Comparison of ENCODE assay signal across 22 cellular contexts in genomic region chr19:34959021-34959420, GRCh38. TPM values are rescaled to one million over a fixed set of nuclear protein-coding genes. Genes with fewer than 3 reads are reported as not detected.
A peak's percentile ranks its signal among the peaks of the same experiment; 100 is the strongest.
DNase-seq lines count a peak whose midpoint lies in the region; TF ChIP-seq lines count a peak whose summit lies in the region.
"Had no signal": no experiment of that assay in that cellular context is flagged by ENCODE, and none has a peak within 500 bp of the region (broad histone marks: within the 10 kb centered on the region; RNA-seq: fewer than 3 reads in every experiment).

No MANE protein-coding gene starts in this region.

- H3K27me3 ChIP-seq in GM06990 (replicated peaks; ENCODE audit: control insufficient read depth, insufficient read depth, low read length) (no peaks in the 10 kb centered on the region), adipocyte (replicated peaks; ENCODE audit: control insufficient read depth, insufficient read depth, low read length) (no peaks in the 10 kb centered on the region), mesendoderm (ENCODE audit: insufficient read depth, low read length, poor library complexity) (no peaks in the 10 kb centered on the region), subcutaneous abdominal adipose tissue (ENCODE audit: control insufficient read depth in 5 of 5, insufficient read depth in 4 of 5, low read length in 5 of 5) (peaks cover 0 to 5% (median 0%) of the 10 kb centered on the region in 5 donors), thyroid gland (no peaks in the 10 kb centered on the region), stomach (no peaks in the 10 kb centered on the region)
- H3K27me3 ChIP-seq: BE2C, Peyer's patch had no signal

- no peak for TF ChIP-seq POLR2A in thyroid gland (IDR thresholded peaks at IDR 0.05)
- TF ChIP-seq POLR2A in stomach (IDR thresholded peaks at IDR 0.05): no peak

- no peak overlapping the region for H4K5ac ChIP-seq in mesendoderm (ENCODE audit: low read length)

- peaks cover 43% of the 10 kb centered on the region for H3K79me2 ChIP-seq in mesendoderm (ENCODE audit: control insufficient read depth, insufficient read depth, low read length)

- no peak overlapping the region for H4K8ac ChIP-seq in mesendoderm (ENCODE audit: low read depth, low read length)

- peaks cover 22% of the 10 kb centered on the region for H3K36me3 ChIP-seq in GM06990 (ENCODE audit: control insufficient read depth, insufficient read depth, low read length)
- H3K36me3 ChIP-seq in adipocyte (ENCODE audit: control insufficient read depth, insufficient read depth, low read length, severe bottlenecking): peaks cover 39% of the 10 kb centered on the region
- peaks cover 38% of the 10 kb centered on the region for H3K36me3 ChIP-seq in mesendoderm (ENCODE audit: control insufficient read depth, insufficient read depth, low read length)
- peaks cover 18 to 49% (median 47%) of the 10 kb centered on the region in 5 donors for H3K36me3 ChIP-seq in subcutaneous abdominal adipose tissue (ENCODE audit: control insufficient read depth in 5 of 5, insufficient read depth in 5 of 5, low read length in 5 of 5)
- peaks cover 31 to 34% of the 10 kb centered on the region in 2 donors for H3K36me3 ChIP-seq in thyroid gland
- peaks cover 35 to 69% (median 59%) of the 10 kb centered on the region in 4 donors for H3K36me3 ChIP-seq in stomach

- no peak overlapping the region for H2BK15ac ChIP-seq in mesendoderm (replicated peaks; ENCODE audit: low read depth)

- H3K4me3 ChIP-seq in GM06990 (replicated peaks; ENCODE audit: low read depth, low read length) (no peak overlapping the region), adipocyte (ENCODE audit: low read length) (peak overlapping the region; percentile 39), mesendoderm (ENCODE audit: low read length) (peak overlapping the region; percentile 57), subcutaneous abdominal adipose tissue (ENCODE audit: low read depth in 1 of 5, low read length in 5 of 5) (peak overlapping the region; percentile 37 to 89 (median 64)), thyroid gland (replicated peaks in 1 of 3) (no peak overlapping the region), stomach (no peak overlapping the region)
- H3K4me3 ChIP-seq: Peyer's patch had no signal

- intact Hi-C loops in thyroid gland (cut with DNase I) (no loop called here), stomach (cut with DNase I; ENCODE audit: low total_unique reads) (no loop called here)

- no peak overlapping the region for H3K4ac ChIP-seq in mesendoderm (ENCODE audit: low read depth, low read length)

- DNase-seq in GM06990 (ENCODE audit: extremely low read depth, insufficient read length): peak; percentile 13
- no peak for DNase-seq in adipocyte (ENCODE audit: low read depth)
- no peak for DNase-seq in mesendoderm
- DNase-seq in kidney tubule cell (ENCODE audit: low spot score): no peak
- DNase-seq in thyroid gland: no peak
- DNase-seq in stomach: no peak
- DNase-seq: BE2C; Caco-2; CD4-positive, alpha-beta T cell; DMS 273 treated with DMSO at 0.1 percent for 48 hours; DND-41; H9; HFFc6; KG1; NCI-H1105; NCI-H146; NCI-H2029 treated with DMSO at 0.1 percent for 48 hours; NCI-H2171; NCI-H524 treated with DMSO at 0.1 percent for 48 hours; NCI-H82; Peyer's patch had no signal

- H3K27ac ChIP-seq in mesendoderm (ENCODE audit: low read depth, low read length): no peak overlapping the region
- no peak overlapping the region for H3K27ac ChIP-seq in subcutaneous abdominal adipose tissue (ENCODE audit: low read depth, low read length)
- H3K27ac ChIP-seq in thyroid gland: no peak overlapping the region
- no peak overlapping the region for H3K27ac ChIP-seq in stomach
- H3K27ac ChIP-seq: Peyer's patch had no signal

- no peak overlapping the region for H2BK5ac ChIP-seq in mesendoderm (ENCODE audit: low read length)

- no peak overlapping the region for H3K56ac ChIP-seq in mesendoderm (ENCODE audit: low read length)

- H3K18ac ChIP-seq in mesendoderm (ENCODE audit: low read length): no peak overlapping the region

- WGBS in mesendoderm (ENCODE audit: extremely low coverage, insufficient coverage, low lambda C conversion rate): no CpG with 5 or more reads among the region's 7 CpGs
- WGBS in thyroid gland, 2 donors: 91 to 97% methylated on average over 7 of the region's 7 CpGs
- WGBS in stomach, 5 donors: 84 to 91% (median 90%) methylated on average over 7 of the region's 7 CpGs

- H3K4me1 ChIP-seq in adipocyte (ENCODE audit: control insufficient read depth, insufficient read depth, low read length) (peaks cover 8% of the 10 kb centered on the region), mesendoderm (ENCODE audit: control insufficient read depth, low read depth, low read length) (peaks cover 4% of the 10 kb centered on the region), subcutaneous abdominal adipose tissue (ENCODE audit: control insufficient read depth in 5 of 5, insufficient read depth in 5 of 5, low read length in 5 of 5) (peaks cover 17 to 24% (median 23%) of the 10 kb centered on the region in 5 donors), thyroid gland (peaks cover 12 to 15% of the 10 kb centered on the region in 2 donors), stomach (peaks cover 19 to 26% (median 23%) of the 10 kb centered on the region in 4 donors)
- H3K4me1 ChIP-seq: BE2C had no signal

- H3K9ac ChIP-seq in adipocyte (ENCODE audit: low read length) (no peak overlapping the region), mesendoderm (ENCODE audit: low read length) (no peak overlapping the region), subcutaneous abdominal adipose tissue (ENCODE audit: low read length in 5 of 5) (peak overlapping the region in 1 of 5 donors; percentile 79)

- peaks cover 55% of the 10 kb centered on the region for H3K9me3 ChIP-seq in adipocyte (ENCODE audit: control insufficient read depth, low read length)
- peaks cover 37 to 74% (median 64%) of the 10 kb centered on the region in 5 donors for H3K9me3 ChIP-seq in subcutaneous abdominal adipose tissue (ENCODE audit: control insufficient read depth in 5 of 5, low read length in 5 of 5)
- no peaks in the 10 kb centered on the region for H3K9me3 ChIP-seq in thyroid gland
- H3K9me3 ChIP-seq in stomach: peaks cover 40 to 83% (median 69%) of the 10 kb centered on the region in 4 donors

- no peak overlapping the region for H3K23ac ChIP-seq in mesendoderm (ENCODE audit: low read length)

- H3K4me2 ChIP-seq in mesendoderm (ENCODE audit: low read length): no peak overlapping the region

- no peak for TF ChIP-seq EP300 in stomach (IDR thresholded peaks at IDR 0.05)

- H2BK120ac ChIP-seq in mesendoderm (ENCODE audit: low read depth, low read length): no peak overlapping the region

- TF ChIP-seq CTCF in GM06990 (IDR thresholded peaks at IDR 0.05; ENCODE audit: insufficient read depth, low read length, poor library complexity, severe bottlenecking): no peak
- no peak for TF ChIP-seq CTCF in thyroid gland (IDR thresholded peaks at IDR 0.05)
- no peak for TF ChIP-seq CTCF in stomach (IDR thresholded peaks at IDR 0.05)

- peaks cover 39% of the 10 kb centered on the region for H3K79me1 ChIP-seq in mesendoderm (ENCODE audit: low read length)

- no peak overlapping the region for H2AK5ac ChIP-seq in mesendoderm (ENCODE audit: low read length)

RNA-seq across cellular contexts. Expression of gene ZNF792, which starts 5.0 kb away (rescaled TPM):
- 5.9 TPM for polyA plus RNA-seq in mesendoderm (2013, experiment 1 of 2)
- 5.5 TPM for polyA plus RNA-seq in mesendoderm (2013, experiment 2 of 2)
- total RNA-seq in thyroid gland: 10 to 100 TPM in 1 of 4 donors, 1 to 10 TPM in 3; 7.5 to 13.2 (median 9.3) TPM
- total RNA-seq in stomach: 10 to 100 TPM in 2 of 5 donors, 1 to 10 TPM in 2, under 1 TPM in 1; 0.87 to 14.3 (median 8.4) TPM
- polyA plus RNA-seq in stomach: 1 to 10 TPM in 1 of 3 donors, under 1 TPM in 2; 0.78 to 1.4 (median 0.87) TPM

RNA-seq across cellular contexts. Expression of gene ZNF30, which starts 32.3 kb away (rescaled TPM):
- 3.2 TPM for polyA plus RNA-seq in mesendoderm (2013, experiment 1 of 2)
- polyA plus RNA-seq in mesendoderm (2013, experiment 2 of 2): 3.3 TPM
- total RNA-seq in thyroid gland: 1 to 10 TPM; 2.4 to 5.6 (median 3.1) TPM
- 1 to 10 TPM in 3 of 5 donors, under 1 TPM in 1, not detected in 1; 0.58 to 4.1 (median 3.5) TPM for total RNA-seq in stomach
- polyA plus RNA-seq in stomach: 1 to 10 TPM; 1.2 to 6.1 (median 1.4) TPM

RNA-seq across cellular contexts. Expression of gene GRAMD1A, which starts 41.1 kb away (rescaled TPM):
- polyA plus RNA-seq in mesendoderm (2013, experiment 1 of 2): 97.4 TPM
- polyA plus RNA-seq in mesendoderm (2013, experiment 2 of 2): 98.6 TPM
- total RNA-seq in thyroid gland: 10 to 100 TPM; 33.4 to 57.5 (median 47.0) TPM
- 10 to 100 TPM; 39.7 to 74.1 (median 48.1) TPM for total RNA-seq in stomach
- polyA plus RNA-seq in stomach: 10 to 100 TPM; 29.8 to 52.2 (median 34.4) TPM

Comparison
In these comparisons a context has a peak if more than half of its experiments do, and no peak if none do; other contexts are left out.
1. H3K4me3 ChIP-seq: peak in adipocyte (single experiment), mesendoderm (single experiment) and subcutaneous abdominal adipose tissue (5 of 5); none in GM06990 (single experiment), thyroid gland (0 of 3) and stomach (0 of 4).